1 cellular context compared by ENCODE assay signal in the genomic region with DNA sequence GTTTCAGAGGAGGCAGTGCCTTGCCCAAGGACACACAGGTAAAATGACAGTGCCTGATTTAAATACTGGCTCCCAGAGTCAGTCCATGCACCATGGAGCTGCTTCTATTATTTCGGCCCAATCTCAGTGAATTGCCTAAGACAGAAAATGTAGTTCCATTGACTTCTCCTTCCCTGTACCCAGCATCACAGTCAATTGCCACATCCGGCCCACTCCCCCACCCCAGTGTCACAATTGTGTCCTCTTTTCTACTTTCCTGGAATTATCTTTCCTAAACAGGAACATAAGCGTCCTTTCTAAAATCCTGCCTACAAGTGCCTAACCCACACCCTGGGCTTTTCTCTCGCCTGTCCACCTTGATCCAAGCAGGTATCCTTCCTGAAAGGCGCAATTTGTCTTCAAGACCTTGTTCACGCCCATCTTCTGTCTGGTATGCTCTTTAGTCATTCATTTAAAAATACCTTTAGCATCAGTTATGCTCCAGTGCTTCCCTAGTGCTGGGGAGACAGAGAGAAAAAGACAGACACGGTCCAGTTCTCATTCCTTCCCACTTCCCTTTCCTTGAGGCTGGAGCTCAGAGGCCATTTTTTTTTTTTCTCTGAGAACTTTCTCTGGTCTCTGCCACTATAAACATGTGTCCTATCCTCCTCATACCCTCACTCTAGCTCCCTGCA.
TF ChIP-seq lines count a peak whose summit lies in the region.

No MANE protein-coding gene starts in this region.

TF ChIP-seq in GM23338, 12 proteins besides CTCF, POLR2A, EP300 and RAD21 (continued from another document):
- TF ChIP-seq, protein P1, sequence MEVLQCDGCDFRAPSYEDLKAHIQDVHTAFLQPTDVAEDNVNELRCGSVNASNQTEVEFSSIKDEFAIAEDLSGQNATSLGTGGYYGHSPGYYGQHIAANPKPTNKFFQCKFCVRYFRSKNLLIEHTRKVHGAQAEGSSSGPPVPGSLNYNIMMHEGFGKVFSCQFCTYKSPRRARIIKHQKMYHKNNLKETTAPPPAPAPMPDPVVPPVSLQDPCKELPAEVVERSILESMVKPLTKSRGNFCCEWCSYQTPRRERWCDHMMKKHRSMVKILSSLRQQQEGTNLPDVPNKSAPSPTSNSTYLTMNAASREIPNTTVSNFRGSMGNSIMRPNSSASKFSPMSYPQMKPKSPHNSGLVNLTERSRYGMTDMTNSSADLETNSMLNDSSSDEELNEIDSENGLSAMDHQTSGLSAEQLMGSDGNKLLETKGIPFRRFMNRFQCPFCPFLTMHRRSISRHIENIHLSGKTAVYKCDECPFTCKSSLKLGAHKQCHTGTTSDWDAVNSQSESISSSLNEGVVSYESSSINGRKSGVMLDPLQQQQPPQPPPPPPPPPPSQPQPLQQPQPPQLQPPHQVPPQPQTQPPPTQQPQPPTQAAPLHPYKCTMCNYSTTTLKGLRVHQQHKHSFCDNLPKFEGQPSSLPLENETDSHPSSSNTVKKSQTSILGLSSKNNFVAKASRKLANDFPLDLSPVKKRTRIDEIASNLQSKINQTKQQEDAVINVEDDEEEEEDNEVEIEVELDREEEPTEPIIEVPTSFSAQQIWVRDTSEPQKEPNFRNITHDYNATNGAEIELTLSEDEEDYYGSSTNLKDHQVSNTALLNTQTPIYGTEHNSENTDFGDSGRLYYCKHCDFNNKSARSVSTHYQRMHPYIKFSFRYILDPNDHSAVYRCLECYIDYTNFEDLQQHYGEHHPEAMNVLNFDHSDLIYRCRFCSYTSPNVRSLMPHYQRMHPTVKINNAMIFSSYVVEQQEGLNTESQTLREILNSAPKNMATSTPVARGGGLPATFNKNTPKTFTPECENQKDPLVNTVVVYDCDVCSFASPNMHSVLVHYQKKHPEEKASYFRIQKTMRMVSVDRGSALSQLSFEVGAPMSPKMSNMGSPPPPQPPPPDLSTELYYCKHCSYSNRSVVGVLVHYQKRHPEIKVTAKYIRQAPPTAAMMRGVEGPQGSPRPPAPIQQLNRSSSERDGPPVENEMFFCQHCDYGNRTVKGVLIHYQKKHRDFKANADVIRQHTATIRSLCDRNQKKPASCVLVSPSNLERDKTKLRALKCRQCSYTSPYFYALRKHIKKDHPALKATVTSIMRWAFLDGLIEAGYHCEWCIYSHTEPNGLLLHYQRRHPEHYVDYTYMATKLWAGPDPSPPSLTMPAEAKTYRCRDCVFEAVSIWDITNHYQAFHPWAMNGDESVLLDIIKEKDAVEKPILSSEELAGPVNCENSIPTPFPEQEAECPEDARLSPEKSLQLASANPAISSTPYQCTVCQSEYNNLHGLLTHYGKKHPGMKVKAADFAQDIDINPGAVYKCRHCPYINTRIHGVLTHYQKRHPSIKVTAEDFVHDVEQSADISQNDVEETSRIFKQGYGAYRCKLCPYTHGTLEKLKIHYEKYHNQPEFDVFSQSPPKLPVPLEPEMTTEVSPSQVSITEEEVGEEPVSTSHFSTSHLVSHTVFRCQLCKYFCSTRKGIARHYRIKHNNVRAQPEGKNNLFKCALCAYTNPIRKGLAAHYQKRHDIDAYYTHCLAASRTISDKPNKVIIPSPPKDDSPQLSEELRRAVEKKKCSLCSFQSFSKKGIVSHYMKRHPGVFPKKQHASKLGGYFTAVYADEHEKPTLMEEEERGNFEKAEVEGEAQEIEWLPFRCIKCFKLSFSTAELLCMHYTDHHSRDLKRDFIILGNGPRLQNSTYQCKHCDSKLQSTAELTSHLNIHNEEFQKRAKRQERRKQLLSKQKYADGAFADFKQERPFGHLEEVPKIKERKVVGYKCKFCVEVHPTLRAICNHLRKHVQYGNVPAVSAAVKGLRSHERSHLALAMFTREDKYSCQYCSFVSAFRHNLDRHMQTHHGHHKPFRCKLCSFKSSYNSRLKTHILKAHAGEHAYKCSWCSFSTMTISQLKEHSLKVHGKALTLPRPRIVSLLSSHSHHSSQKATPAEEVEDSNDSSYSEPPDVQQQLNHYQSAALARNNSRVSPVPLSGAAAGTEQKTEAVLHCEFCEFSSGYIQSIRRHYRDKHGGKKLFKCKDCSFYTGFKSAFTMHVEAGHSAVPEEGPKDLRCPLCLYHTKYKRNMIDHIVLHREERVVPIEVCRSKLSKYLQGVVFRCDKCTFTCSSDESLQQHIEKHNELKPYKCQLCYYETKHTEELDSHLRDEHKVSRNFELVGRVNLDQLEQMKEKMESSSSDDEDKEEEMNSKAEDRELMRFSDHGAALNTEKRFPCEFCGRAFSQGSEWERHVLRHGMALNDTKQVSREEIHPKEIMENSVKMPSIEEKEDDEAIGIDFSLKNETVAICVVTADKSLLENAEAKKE (CRISPR knock-in tag; IDR thresholded peaks at IDR 0.05) = no peak
- TF ChIP-seq NANOG (IDR thresholded peaks at IDR 0.05; ENCODE audit: borderline replicate concordance) (no peak), ZNF331 (CRISPR knock-in tag; IDR thresholded peaks at IDR 0.05; ENCODE audit: low read depth) (no peak)
